ENCODE assay signal across 29 cellular contexts in the genomic region with DNA sequence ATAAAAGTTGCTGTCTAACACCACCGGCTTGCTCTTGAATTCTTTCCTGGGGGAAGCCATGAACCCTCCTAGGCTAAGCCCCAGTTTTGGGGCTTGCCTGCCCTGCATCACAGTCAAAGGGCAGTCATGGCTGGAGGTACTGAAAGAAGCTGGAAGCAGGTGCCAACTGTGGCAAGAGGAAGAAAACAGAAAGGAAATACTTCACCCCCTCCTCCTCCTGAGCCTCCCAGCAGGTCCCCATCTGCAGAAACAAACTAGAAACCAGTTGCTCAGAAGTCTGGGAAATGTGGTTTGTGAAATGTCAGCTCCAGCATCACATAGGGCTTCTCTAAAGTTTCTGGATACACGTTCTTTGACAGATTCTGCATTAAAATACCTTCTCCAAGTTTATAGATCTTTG.
"Had no signal": no experiment of that assay in that cellular context is flagged by ENCODE, and none has a peak within 500 bp of the region (broad histone marks: within the 10 kb centered on the region; RNA-seq: fewer than 3 reads in every experiment).

No MANE protein-coding gene starts in this region.

- H3K9me3 ChIP-seq: body of pancreas, breast epithelium had no signal

- H3K27me3 ChIP-seq: adrenal gland, body of pancreas, brain microvascular endothelial cell, breast epithelium had no signal

- H3K36me3 ChIP-seq: adrenal gland, brain microvascular endothelial cell, breast epithelium had no signal

- H3K27ac ChIP-seq: adrenal gland, body of pancreas, brain microvascular endothelial cell, breast epithelium, VCaP had no signal

- DNase-seq: activated B cell treated with CpG ODN at 0.5 μM for 24 hours; activated CD4-positive, alpha-beta memory T cell treated with anti-CD3 and anti-CD28 coated beads for 36 hours; activated CD4-positive, alpha-beta T cell treated with anti-CD3 and anti-CD28 coated beads for 4 hours; activated CD4-positive, alpha-beta T cell treated with anti-CD3 and anti-CD28 coated beads, Interleukin-2, amount 10 ng/mL, durations not matched to agents 24 days and 14 days; activated CD4-positive, alpha-beta T cell treated with anti-CD3 and anti-CD28 coated beads, Interleukin-2, amount 50 U/mL, for 1 hour; activated CD4-positive, alpha-beta T cell treated with anti-CD3 and anti-CD28 coated beads, Interleukin-2, amount 50 U/mL, for 4 hours; activated CD4-positive, CD25-positive, alpha-beta regulatory T cell treated with anti-CD3 and anti-CD28 coated beads, Interleukin-2, amount 50 U/mL, for 72 hours; activated CD8-positive, alpha-beta memory T cell treated with anti-CD3 and anti-CD28 coated beads, Interleukin-2, amount 50 U/mL, for 4 hours; activated CD8-positive, alpha-beta T cell treated with anti-CD3 and anti-CD28 coated beads for 36 hours; activated effector memory CD4-positive, alpha-beta T cell treated with anti-CD3 and anti-CD28 coated beads, Interleukin-2, amount 50 U/mL, for 16 hours; activated gamma-delta T cell treated with Interleukin-2 at 50 U/mL for 16 hours; activated naive CD4-positive, alpha-beta T cell; activated naive CD4-positive, alpha-beta T cell treated with anti-CD3 and anti-CD28 coated beads for 36 hours; activated naive CD4-positive, alpha-beta T cell treated with anti-CD3 and anti-CD28 coated beads, Interleukin-2, amount 50 U/mL, for 16 hours; activated naive CD8-positive, alpha-beta T cell treated with anti-CD3 and anti-CD28 coated beads for 36 hours; activated T-cell treated with anti-CD3 and anti-CD28 coated beads for 4 hours; activated T-cell treated with anti-CD3 and anti-CD28 coated beads, Interleukin-2, amount 50 U/mL, for 1 hour; activated T-cell treated with anti-CD3 and anti-CD28 coated beads, Interleukin-2, amount 50 U/mL, for 4 hours; activated T-cell treated with anti-CD3 and anti-CD28 coated beads, Interleukin-2, amount 50 U/mL, for 72 hours; adrenal gland; amniotic stem cell; aorta; body of pancreas; brain microvascular endothelial cell; central memory CD4-positive, alpha-beta T cell; T-helper 2 cell; T-helper 9 cell had no signal

- H3K4me1 ChIP-seq: adrenal gland, body of pancreas, breast epithelium had no signal

- H3K4me3 ChIP-seq: adrenal gland, body of pancreas, breast epithelium had no signal
